In genomic region chr5:172477466-172477865, GRCh38 we compare ENCODE assay signal across 1 cellular context.
TF ChIP-seq lines count a peak whose summit lies in the region.

No MANE protein-coding gene starts in this region.

TF ChIP-seq in GM23338, 12 proteins besides CTCF, POLR2A, EP300 and RAD21 (continued from another document):
- TF ChIP-seq, protein P1, sequence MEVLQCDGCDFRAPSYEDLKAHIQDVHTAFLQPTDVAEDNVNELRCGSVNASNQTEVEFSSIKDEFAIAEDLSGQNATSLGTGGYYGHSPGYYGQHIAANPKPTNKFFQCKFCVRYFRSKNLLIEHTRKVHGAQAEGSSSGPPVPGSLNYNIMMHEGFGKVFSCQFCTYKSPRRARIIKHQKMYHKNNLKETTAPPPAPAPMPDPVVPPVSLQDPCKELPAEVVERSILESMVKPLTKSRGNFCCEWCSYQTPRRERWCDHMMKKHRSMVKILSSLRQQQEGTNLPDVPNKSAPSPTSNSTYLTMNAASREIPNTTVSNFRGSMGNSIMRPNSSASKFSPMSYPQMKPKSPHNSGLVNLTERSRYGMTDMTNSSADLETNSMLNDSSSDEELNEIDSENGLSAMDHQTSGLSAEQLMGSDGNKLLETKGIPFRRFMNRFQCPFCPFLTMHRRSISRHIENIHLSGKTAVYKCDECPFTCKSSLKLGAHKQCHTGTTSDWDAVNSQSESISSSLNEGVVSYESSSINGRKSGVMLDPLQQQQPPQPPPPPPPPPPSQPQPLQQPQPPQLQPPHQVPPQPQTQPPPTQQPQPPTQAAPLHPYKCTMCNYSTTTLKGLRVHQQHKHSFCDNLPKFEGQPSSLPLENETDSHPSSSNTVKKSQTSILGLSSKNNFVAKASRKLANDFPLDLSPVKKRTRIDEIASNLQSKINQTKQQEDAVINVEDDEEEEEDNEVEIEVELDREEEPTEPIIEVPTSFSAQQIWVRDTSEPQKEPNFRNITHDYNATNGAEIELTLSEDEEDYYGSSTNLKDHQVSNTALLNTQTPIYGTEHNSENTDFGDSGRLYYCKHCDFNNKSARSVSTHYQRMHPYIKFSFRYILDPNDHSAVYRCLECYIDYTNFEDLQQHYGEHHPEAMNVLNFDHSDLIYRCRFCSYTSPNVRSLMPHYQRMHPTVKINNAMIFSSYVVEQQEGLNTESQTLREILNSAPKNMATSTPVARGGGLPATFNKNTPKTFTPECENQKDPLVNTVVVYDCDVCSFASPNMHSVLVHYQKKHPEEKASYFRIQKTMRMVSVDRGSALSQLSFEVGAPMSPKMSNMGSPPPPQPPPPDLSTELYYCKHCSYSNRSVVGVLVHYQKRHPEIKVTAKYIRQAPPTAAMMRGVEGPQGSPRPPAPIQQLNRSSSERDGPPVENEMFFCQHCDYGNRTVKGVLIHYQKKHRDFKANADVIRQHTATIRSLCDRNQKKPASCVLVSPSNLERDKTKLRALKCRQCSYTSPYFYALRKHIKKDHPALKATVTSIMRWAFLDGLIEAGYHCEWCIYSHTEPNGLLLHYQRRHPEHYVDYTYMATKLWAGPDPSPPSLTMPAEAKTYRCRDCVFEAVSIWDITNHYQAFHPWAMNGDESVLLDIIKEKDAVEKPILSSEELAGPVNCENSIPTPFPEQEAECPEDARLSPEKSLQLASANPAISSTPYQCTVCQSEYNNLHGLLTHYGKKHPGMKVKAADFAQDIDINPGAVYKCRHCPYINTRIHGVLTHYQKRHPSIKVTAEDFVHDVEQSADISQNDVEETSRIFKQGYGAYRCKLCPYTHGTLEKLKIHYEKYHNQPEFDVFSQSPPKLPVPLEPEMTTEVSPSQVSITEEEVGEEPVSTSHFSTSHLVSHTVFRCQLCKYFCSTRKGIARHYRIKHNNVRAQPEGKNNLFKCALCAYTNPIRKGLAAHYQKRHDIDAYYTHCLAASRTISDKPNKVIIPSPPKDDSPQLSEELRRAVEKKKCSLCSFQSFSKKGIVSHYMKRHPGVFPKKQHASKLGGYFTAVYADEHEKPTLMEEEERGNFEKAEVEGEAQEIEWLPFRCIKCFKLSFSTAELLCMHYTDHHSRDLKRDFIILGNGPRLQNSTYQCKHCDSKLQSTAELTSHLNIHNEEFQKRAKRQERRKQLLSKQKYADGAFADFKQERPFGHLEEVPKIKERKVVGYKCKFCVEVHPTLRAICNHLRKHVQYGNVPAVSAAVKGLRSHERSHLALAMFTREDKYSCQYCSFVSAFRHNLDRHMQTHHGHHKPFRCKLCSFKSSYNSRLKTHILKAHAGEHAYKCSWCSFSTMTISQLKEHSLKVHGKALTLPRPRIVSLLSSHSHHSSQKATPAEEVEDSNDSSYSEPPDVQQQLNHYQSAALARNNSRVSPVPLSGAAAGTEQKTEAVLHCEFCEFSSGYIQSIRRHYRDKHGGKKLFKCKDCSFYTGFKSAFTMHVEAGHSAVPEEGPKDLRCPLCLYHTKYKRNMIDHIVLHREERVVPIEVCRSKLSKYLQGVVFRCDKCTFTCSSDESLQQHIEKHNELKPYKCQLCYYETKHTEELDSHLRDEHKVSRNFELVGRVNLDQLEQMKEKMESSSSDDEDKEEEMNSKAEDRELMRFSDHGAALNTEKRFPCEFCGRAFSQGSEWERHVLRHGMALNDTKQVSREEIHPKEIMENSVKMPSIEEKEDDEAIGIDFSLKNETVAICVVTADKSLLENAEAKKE (CRISPR knock-in tag; IDR thresholded peaks at IDR 0.05) = no peak
- TF ChIP-seq ZNF114 (CRISPR knock-in tag; IDR thresholded peaks at IDR 0.05) = no peak
